ENCODE assay signal across 1 cellular context in the genomic region with DNA sequence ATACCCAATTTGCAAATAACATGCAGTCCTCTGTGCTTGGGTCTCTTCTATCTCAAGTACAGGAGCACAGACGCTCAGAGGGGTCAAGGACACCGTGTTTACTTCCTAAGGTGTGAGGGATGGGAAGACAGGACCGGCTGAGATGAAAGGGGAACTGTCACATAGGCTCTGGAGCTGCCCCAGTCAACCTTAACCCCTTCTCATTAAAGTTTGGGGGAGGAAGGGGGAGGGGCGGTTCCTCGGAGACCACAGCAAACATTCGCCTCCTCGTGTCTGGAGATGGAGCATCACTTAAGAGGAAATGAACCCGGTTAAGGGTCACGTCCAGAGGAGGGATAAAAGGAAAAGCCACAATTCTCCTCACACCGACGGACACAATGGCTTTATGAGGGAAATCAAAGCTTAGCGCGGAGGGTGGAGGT.
TF ChIP-seq lines count a peak whose summit lies in the region.

No MANE protein-coding gene starts in this region.

TF ChIP-seq in HepG2, 621 proteins besides CTCF, POLR2A, EP300 and RAD21 (continued from another document and continues in another):
- no peak for TF ChIP-seq NONO (IDR thresholded peaks at IDR 0.05)
- peak; percentile 65; the same call in 1 of the 2 replicates for TF ChIP-seq NONO (CRISPR knock-in tag; conservative IDR thresholded peaks at IDR 0.05)
- TF ChIP-seq, protein P1, sequence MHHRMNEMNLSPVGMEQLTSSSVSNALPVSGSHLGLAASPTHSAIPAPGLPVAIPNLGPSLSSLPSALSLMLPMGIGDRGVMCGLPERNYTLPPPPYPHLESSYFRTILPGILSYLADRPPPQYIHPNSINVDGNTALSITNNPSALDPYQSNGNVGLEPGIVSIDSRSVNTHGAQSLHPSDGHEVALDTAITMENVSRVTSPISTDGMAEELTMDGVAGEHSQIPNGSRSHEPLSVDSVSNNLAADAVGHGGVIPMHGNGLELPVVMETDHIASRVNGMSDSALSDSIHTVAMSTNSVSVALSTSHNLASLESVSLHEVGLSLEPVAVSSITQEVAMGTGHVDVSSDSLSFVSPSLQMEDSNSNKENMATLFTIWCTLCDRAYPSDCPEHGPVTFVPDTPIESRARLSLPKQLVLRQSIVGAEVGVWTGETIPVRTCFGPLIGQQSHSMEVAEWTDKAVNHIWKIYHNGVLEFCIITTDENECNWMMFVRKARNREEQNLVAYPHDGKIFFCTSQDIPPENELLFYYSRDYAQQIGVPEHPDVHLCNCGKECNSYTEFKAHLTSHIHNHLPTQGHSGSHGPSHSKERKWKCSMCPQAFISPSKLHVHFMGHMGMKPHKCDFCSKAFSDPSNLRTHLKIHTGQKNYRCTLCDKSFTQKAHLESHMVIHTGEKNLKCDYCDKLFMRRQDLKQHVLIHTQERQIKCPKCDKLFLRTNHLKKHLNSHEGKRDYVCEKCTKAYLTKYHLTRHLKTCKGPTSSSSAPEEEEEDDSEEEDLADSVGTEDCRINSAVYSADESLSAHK (CRISPR knock-in tag; IDR thresholded peaks at IDR 0.05; ENCODE audit: borderline replicate concordance): no peak
- TF ChIP-seq, protein P2, sequence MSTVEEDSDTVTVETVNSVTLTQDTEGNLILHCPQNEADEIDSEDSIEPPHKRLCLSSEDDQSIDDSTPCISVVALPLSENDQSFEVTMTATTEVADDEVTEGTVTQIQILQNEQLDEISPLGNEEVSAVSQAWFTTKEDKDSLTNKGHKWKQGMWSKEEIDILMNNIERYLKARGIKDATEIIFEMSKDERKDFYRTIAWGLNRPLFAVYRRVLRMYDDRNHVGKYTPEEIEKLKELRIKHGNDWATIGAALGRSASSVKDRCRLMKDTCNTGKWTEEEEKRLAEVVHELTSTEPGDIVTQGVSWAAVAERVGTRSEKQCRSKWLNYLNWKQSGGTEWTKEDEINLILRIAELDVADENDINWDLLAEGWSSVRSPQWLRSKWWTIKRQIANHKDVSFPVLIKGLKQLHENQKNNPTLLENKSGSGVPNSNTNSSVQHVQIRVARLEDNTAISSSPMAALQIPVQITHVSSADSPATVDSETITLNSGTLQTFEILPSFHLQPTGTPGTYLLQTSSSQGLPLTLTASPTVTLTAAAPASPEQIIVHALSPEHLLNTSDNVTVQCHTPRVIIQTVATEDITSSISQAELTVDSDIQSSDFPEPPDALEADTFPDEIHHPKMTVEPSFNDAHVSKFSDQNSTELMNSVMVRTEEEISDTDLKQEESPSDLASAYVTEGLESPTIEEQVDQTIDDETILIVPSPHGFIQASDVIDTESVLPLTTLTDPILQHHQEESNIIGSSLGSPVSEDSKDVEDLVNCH (CRISPR knock-in tag; IDR thresholded peaks at IDR 0.05): no peak
- TF ChIP-seq, protein P3, sequence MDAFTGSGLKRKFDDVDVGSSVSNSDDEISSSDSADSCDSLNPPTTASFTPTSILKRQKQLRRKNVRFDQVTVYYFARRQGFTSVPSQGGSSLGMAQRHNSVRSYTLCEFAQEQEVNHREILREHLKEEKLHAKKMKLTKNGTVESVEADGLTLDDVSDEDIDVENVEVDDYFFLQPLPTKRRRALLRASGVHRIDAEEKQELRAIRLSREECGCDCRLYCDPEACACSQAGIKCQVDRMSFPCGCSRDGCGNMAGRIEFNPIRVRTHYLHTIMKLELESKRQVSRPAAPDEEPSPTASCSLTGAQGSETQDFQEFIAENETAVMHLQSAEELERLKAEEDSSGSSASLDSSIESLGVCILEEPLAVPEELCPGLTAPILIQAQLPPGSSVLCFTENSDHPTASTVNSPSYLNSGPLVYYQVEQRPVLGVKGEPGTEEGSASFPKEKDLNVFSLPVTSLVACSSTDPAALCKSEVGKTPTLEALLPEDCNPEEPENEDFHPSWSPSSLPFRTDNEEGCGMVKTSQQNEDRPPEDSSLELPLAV (CRISPR knock-in tag; conservative IDR thresholded peaks at IDR 0.05; ENCODE audit: low read depth): no peak
- no peak for TF ChIP-seq ZNF230 (CRISPR knock-in tag; IDR thresholded peaks at IDR 0.05)
- TF ChIP-seq ZNF121 (CRISPR knock-in tag; IDR thresholded peaks at IDR 0.05): 0 out of 2 replicates have a peak, but pooled peaks have one; percentile 14
- no peak for TF ChIP-seq KLF15 (CRISPR knock-in tag; IDR thresholded peaks at IDR 0.05; ENCODE audit: borderline replicate concordance)
- TF ChIP-seq FOXJ3 (CRISPR knock-in tag; IDR thresholded peaks at IDR 0.05; ENCODE audit: borderline replicate concordance): no peak
- TF ChIP-seq, protein P4, sequence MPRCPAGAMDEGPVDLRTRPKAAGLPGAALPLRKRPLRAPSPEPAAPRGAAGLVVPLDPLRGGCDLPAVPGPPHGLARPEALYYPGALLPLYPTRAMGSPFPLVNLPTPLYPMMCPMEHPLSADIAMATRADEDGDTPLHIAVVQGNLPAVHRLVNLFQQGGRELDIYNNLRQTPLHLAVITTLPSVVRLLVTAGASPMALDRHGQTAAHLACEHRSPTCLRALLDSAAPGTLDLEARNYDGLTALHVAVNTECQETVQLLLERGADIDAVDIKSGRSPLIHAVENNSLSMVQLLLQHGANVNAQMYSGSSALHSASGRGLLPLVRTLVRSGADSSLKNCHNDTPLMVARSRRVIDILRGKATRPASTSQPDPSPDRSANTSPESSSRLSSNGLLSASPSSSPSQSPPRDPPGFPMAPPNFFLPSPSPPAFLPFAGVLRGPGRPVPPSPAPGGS (CRISPR knock-in tag; IDR thresholded peaks at IDR 0.05): no peak
- TF ChIP-seq SALL2 (CRISPR knock-in tag; IDR thresholded peaks at IDR 0.05): no peak
- TF ChIP-seq SP2 (CRISPR knock-in tag; IDR thresholded peaks at IDR 0.05): no peak
- peak; percentile 92 for TF ChIP-seq NCOA2 (CRISPR knock-in tag; IDR thresholded peaks at IDR 0.05)
- TF ChIP-seq FOSL2 (CRISPR knock-in tag; IDR thresholded peaks at IDR 0.05): 0 out of 2 replicates have a peak, but pooled peaks have one; percentile 17
- no peak for TF ChIP-seq U2AF1 (optimal IDR thresholded peaks at IDR 0.05; ENCODE audit: low read depth, low read length)
- no peak for TF ChIP-seq SOX13 (IDR thresholded peaks at IDR 0.05)
- TF ChIP-seq SOX13 (CRISPR knock-in tag; conservative IDR thresholded peaks at IDR 0.05 in 1 of 2, IDR thresholded peaks at IDR 0.05 in 1 of 2): peak in 1 of 2 experiments; percentile 76; a peak in 2 of 4 replicates
- TF ChIP-seq ZNF674 (CRISPR knock-in tag; IDR thresholded peaks at IDR 0.05; ENCODE audit: low read depth): no peak
- TF ChIP-seq, protein P5, sequence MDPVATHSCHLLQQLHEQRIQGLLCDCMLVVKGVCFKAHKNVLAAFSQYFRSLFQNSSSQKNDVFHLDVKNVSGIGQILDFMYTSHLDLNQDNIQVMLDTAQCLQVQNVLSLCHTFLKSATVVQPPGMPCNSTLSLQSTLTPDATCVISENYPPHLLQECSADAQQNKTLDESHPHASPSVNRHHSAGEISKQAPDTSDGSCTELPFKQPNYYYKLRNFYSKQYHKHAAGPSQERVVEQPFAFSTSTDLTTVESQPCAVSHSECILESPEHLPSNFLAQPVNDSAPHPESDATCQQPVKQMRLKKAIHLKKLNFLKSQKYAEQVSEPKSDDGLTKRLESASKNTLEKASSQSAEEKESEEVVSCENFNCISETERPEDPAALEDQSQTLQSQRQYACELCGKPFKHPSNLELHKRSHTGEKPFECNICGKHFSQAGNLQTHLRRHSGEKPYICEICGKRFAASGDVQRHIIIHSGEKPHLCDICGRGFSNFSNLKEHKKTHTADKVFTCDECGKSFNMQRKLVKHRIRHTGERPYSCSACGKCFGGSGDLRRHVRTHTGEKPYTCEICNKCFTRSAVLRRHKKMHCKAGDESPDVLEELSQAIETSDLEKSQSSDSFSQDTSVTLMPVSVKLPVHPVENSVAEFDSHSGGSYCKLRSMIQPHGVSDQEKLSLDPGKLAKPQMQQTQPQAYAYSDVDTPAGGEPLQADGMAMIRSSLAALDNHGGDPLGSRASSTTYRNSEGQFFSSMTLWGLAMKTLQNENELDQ (CRISPR knock-in tag; IDR thresholded peaks at IDR 0.05; ENCODE audit: borderline replicate concordance): no peak
- no peak for TF ChIP-seq ZSCAN12 (CRISPR knock-in tag; IDR thresholded peaks at IDR 0.05)
- TF ChIP-seq RORA (CRISPR knock-in tag; IDR thresholded peaks at IDR 0.05): no peak
- TF ChIP-seq ZNF644 (CRISPR knock-in tag; IDR thresholded peaks at IDR 0.05; ENCODE audit: low read depth): no peak
- no peak for TF ChIP-seq CC2D1A (CRISPR knock-in tag; IDR thresholded peaks at IDR 0.05)
- TF ChIP-seq, protein P6, sequence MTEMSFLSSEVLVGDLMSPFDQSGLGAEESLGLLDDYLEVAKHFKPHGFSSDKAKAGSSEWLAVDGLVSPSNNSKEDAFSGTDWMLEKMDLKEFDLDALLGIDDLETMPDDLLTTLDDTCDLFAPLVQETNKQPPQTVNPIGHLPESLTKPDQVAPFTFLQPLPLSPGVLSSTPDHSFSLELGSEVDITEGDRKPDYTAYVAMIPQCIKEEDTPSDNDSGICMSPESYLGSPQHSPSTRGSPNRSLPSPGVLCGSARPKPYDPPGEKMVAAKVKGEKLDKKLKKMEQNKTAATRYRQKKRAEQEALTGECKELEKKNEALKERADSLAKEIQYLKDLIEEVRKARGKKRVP (CRISPR knock-in tag; IDR thresholded peaks at IDR 0.05): no peak; a peak in 1 of 4 replicates
- TF ChIP-seq, protein P7, sequence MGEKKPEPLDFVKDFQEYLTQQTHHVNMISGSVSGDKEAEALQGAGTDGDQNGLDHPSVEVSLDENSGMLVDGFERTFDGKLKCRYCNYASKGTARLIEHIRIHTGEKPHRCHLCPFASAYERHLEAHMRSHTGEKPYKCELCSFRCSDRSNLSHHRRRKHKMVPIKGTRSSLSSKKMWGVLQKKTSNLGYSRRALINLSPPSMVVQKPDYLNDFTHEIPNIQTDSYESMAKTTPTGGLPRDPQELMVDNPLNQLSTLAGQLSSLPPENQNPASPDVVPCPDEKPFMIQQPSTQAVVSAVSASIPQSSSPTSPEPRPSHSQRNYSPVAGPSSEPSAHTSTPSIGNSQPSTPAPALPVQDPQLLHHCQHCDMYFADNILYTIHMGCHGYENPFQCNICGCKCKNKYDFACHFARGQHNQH (CRISPR knock-in tag; IDR thresholded peaks at IDR 0.05): peak; percentile 67
- no peak; the same call in 1 of the 2 replicates for TF ChIP-seq KDM5B (CRISPR knock-in tag; IDR thresholded peaks at IDR 0.05; ENCODE audit: borderline replicate concordance)
- TF ChIP-seq ZFYVE20 (CRISPR knock-in tag; IDR thresholded peaks at IDR 0.05; ENCODE audit: borderline replicate concordance, low read depth): no peak
- TF ChIP-seq NCOR1 (IDR thresholded peaks at IDR 0.05; ENCODE audit: borderline replicate concordance, low read length): peak; percentile 80; the same call in 1 of the 2 replicates
- TF ChIP-seq, protein P8, sequence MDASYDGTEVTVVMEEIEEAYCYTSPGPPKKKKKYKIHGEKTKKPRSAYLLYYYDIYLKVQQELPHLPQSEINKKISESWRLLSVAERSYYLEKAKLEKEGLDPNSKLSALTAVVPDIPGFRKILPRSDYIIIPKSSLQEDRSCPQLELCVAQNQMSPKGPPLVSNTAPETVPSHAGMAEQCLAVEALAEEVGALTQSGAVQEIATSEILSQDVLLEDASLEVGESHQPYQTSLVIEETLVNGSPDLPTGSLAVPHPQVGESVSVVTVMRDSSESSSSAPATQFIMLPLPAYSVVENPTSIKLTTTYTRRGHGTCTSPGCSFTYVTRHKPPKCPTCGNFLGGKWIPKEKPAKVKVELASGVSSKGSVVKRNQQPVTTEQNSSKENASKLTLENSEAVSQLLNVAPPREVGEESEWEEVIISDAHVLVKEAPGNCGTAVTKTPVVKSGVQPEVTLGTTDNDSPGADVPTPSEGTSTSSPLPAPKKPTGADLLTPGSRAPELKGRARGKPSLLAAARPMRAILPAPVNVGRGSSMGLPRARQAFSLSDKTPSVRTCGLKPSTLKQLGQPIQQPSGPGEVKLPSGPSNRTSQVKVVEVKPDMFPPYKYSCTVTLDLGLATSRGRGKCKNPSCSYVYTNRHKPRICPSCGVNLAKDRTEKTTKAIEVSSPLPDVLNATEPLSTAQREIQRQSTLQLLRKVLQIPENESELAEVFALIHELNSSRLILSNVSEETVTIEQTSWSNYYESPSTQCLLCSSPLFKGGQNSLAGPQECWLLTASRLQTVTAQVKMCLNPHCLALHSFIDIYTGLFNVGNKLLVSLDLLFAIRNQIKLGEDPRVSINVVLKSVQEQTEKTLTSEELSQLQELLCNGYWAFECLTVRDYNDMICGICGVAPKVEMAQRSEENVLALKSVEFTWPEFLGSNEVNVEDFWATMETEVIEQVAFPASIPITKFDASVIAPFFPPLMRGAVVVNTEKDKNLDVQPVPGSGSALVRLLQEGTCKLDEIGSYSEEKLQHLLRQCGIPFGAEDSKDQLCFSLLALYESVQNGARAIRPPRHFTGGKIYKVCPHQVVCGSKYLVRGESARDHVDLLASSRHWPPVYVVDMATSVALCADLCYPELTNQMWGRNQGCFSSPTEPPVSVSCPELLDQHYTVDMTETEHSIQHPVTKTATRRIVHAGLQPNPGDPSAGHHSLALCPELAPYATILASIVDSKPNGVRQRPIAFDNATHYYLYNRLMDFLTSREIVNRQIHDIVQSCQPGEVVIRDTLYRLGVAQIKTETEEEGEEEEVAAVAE (CRISPR knock-in tag; IDR thresholded peaks at IDR 0.05; ENCODE audit: borderline replicate concordance): 0 out of 2 replicates have a peak, but pooled peaks have one; percentile 29
- no peak for TF ChIP-seq DNMT3B (CRISPR knock-in tag; conservative IDR thresholded peaks at IDR 0.05)
- no peak for TF ChIP-seq KLF12 (CRISPR knock-in tag; IDR thresholded peaks at IDR 0.05; ENCODE audit: borderline replicate concordance)
- TF ChIP-seq ZBTB3 (CRISPR knock-in tag; IDR thresholded peaks at IDR 0.05; ENCODE audit: borderline replicate concordance, low read depth): no peak
- no peak; the same call in 1 of the 2 replicates for TF ChIP-seq KAT8 (CRISPR knock-in tag; IDR thresholded peaks at IDR 0.05)
- no peak for TF ChIP-seq RFXANK (CRISPR knock-in tag; IDR thresholded peaks at IDR 0.05)
- TF ChIP-seq THYN1 (CRISPR knock-in tag; IDR thresholded peaks at IDR 0.05; ENCODE audit: borderline replicate concordance, low read depth): no peak
- no peak; the same call in 1 of the 2 replicates for TF ChIP-seq ZNF746 (CRISPR knock-in tag; IDR thresholded peaks at IDR 0.05)
- TF ChIP-seq, protein P9, sequence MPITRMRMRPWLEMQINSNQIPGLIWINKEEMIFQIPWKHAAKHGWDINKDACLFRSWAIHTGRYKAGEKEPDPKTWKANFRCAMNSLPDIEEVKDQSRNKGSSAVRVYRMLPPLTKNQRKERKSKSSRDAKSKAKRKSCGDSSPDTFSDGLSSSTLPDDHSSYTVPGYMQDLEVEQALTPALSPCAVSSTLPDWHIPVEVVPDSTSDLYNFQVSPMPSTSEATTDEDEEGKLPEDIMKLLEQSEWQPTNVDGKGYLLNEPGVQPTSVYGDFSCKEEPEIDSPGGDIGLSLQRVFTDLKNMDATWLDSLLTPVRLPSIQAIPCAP (CRISPR knock-in tag; IDR thresholded peaks at IDR 0.05; ENCODE audit: low read depth): no peak
- TF ChIP-seq, protein P10, sequence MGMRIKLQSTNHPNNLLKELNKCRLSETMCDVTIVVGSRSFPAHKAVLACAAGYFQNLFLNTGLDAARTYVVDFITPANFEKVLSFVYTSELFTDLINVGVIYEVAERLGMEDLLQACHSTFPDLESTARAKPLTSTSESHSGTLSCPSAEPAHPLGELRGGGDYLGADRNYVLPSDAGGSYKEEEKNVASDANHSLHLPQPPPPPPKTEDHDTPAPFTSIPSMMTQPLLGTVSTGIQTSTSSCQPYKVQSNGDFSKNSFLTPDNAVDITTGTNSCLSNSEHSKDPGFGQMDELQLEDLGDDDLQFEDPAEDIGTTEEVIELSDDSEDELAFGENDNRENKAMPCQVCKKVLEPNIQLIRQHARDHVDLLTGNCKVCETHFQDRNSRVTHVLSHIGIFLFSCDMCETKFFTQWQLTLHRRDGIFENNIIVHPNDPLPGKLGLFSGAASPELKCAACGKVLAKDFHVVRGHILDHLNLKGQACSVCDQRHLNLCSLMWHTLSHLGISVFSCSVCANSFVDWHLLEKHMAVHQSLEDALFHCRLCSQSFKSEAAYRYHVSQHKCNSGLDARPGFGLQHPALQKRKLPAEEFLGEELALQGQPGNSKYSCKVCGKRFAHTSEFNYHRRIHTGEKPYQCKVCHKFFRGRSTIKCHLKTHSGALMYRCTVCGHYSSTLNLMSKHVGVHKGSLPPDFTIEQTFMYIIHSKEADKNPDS (CRISPR knock-in tag; IDR thresholded peaks at IDR 0.05): no peak
- no peak for TF ChIP-seq ZBTB1 (CRISPR knock-in tag; IDR thresholded peaks at IDR 0.05; ENCODE audit: borderline replicate concordance)
- no peak for TF ChIP-seq ZSCAN20 (CRISPR knock-in tag; IDR thresholded peaks at IDR 0.05; ENCODE audit: borderline replicate concordance)
